Comparison of ENCODE assay signal across 21 cellular contexts in the genomic region with DNA sequence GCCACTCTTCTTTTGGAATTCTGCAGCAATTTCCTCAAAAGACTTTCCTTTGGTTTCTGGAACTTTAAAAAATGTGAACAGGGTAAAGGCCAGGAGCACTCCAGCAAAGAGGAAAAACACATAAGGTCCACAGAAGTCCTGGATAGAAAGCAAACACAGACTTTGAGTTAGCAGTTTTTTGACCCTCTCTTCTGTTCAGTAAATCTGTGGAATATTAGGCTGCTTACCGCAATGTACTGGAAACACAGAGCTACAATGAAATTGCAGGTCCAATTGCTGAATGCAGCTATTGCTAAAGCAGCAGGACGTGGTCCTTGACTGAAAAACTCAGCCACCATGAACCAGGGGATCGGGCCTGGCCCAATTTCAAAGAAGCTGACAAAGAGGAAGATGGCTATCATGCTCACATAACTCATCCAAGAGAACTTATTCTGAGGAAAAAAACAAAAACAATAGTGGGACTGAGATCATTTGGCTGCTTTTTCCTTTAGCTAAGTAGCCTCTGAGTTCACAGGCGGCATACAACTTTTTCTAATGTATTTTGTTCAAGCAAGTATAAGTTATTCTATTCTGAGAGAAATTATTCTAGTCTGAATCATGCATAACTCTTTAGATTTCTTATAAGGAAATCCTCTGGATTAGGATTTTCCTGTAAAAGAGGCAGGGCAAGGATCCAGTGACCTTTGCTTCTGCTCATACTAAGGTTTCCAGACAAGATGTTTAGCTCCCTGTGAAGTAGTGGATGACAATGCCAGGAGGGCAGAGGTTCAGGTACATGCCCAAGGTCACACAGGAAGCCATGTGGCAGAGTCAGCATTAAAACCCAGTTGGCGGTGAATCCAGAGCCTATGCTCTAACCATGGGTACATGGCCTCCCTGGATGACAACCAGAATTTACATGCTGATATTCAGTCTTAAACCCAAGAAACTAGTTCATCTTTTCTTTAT. TPM values are rescaled to one million over a fixed set of nuclear protein-coding genes. Genes with fewer than 3 reads are reported as not detected.
A peak's percentile ranks its signal among the peaks of the same experiment; 100 is the strongest.
DNase-seq lines count a peak whose midpoint lies in the region; ATAC-seq and TF ChIP-seq lines count a peak whose summit lies in the region.
"Had no signal": no experiment of that assay in that cellular context is flagged by ENCODE, and none has a peak within 500 bp of the region (broad histone marks: within the 10 kb centered on the region; RNA-seq: fewer than 3 reads in every experiment).

No MANE protein-coding gene starts in this region.

- peak overlapping the region; percentile 50 for H3K4me2 ChIP-seq in osteoblast (ENCODE audit: insufficient read depth, low read length)

- H3K4me3 ChIP-seq in osteoblast (ENCODE audit: insufficient read depth, low read length) (no peak overlapping the region), A673 (ENCODE audit: low read depth, low read length, poor library complexity, severe bottlenecking) (no peak overlapping the region)
- H3K4me3 ChIP-seq: coronary artery, gastrocnemius medialis, HAP-1, left ventricle myocardium inferior had no signal

- H3K27ac ChIP-seq in osteoblast (ENCODE audit: low read depth, low read length) (peak overlapping the region; percentile 41), A673 (ENCODE audit: low read depth, low read length, poor library complexity, severe bottlenecking) (no peak overlapping the region)
- H3K27ac ChIP-seq: coronary artery, gastrocnemius medialis, left ventricle myocardium inferior had no signal

- H3K79me2 ChIP-seq in osteoblast (ENCODE audit: insufficient read depth, low read length), result no peaks in the 10 kb centered on the region

- TF ChIP-seq CTCF in osteoblast (IDR thresholded peaks at IDR 0.05; ENCODE audit: extremely low read depth, low read depth, low read length), result no peak
- TF ChIP-seq CTCF in A673 (conservative IDR thresholded peaks at IDR 0.05; ENCODE audit: low read depth, low read length), result no peak

- no peaks in the 10 kb centered on the region for H3K36me3 ChIP-seq in osteoblast (ENCODE audit: insufficient read depth, low read length)
- H3K36me3 ChIP-seq in A673 (ENCODE audit: insufficient read depth, low read length, poor library complexity, severe bottlenecking), result no peaks in the 10 kb centered on the region
- H3K36me3 ChIP-seq: gastrocnemius medialis, HAP-1, left ventricle myocardium inferior had no signal

- intact Hi-C loops in A673 (cut with micrococcal nuclease; ENCODE audit: unreplicated experiment), result no loop called here

- no peaks in the 10 kb centered on the region for H4K20me1 ChIP-seq in osteoblast (ENCODE audit: insufficient read depth, low read length)

- CTCF ChIA-PET in A673 (lab: Charles Lee), result interaction anchor here (1.6 kb wide), 1 partner anchor 20 kb away, joined by 3 read pairs; no protein-coding TSS in a partner anchor

- no peaks in the 10 kb centered on the region for H3K27me3 ChIP-seq in osteoblast (ENCODE audit: insufficient read depth, low read length)
- no peaks in the 10 kb centered on the region for H3K27me3 ChIP-seq in A673 (replicated peaks; ENCODE audit: insufficient read depth, low read depth, low read length, poor library complexity)
- H3K27me3 ChIP-seq: gastrocnemius medialis had no signal

- POLR2A ChIA-PET in A673 (lab: Charles Lee; ENCODE audit: low non-redundant PET), result no interaction called here

- H3K9me3 ChIP-seq in osteoblast (ENCODE audit: low read depth, low read length), result no peaks in the 10 kb centered on the region
- H3K9me3 ChIP-seq in A673 (ENCODE audit: low read depth, low read length, poor library complexity, severe bottlenecking), result no peaks in the 10 kb centered on the region
- H3K9me3 ChIP-seq: gastrocnemius medialis, HAP-1, left ventricle myocardium inferior had no signal

- no peak for ATAC-seq in HG02642 (IDR thresholded peaks at IDR 0.05; ENCODE audit: poor library complexity, unreplicated experiment)
- ATAC-seq: activated naive CD4-positive, alpha-beta T cell treated with anti-CD3 and anti-CD28 coated beads, Interleukin-2, amount 50 U/mL, for 72 hours; gastrocnemius medialis had no signal

- no TSS peak for BruUV-seq in A673 (replicated peaks; lab: Mats Ljungman, UMichigan)

- H3K4me1 ChIP-seq in osteoblast (ENCODE audit: insufficient read depth, low read length) (peaks cover 39% of the 10 kb centered on the region), A673 (ENCODE audit: insufficient read depth, low read length, poor library complexity, severe bottlenecking) (peaks cover 11% of the 10 kb centered on the region)
- H3K4me1 ChIP-seq: gastrocnemius medialis, HAP-1, left ventricle myocardium inferior had no signal

- peak; percentile 49 for DNase-seq in EL
- DNase-seq in astrocyte of the hippocampus (ENCODE audit: low read depth, low spot score), result peak; percentile 45
- DNase-seq in globus pallidus (ENCODE audit: low spot score), result peak; percentile 24
- DNase-seq in osteoblast (ENCODE audit: insufficient read length, low spot score, missing footprints), result no peak
- DNase-seq in NCI-H2171 treated with DMSO at 0.1 percent for 48 hours (lab: John Stamatoyannopoulos, UW), result no peak
- no peak for DNase-seq in A673 (ENCODE audit: low spot score)
- DNase-seq in NCI-H526 treated with DMSO at 0.1 percent for 48 hours (lab: John Stamatoyannopoulos, UW), result no peak
- DNase-seq: AML-193; gastrocnemius medialis; left ventricle myocardium inferior; NCI-H146; NCI-H748 treated with DMSO at 0.1 percent for 48 hours; Right ventricle myocardium superior; stimulated activated CD4-positive, alpha-beta T cell treated with anti-CD3 and anti-CD28 coated beads, Interleukin-4, amount 100 ng/mL, for 1 hour; stimulated activated naive CD4-positive, alpha-beta T cell treated with Interleukin-2 at 50 U/mL for 16 hours had no signal

- peak overlapping the region; percentile 83 for H2AFZ ChIP-seq in osteoblast (ENCODE audit: low read length)

RNA-seq across cellular contexts. Expression of a gene that starts 28.3 kb away (rescaled TPM):
- total RNA-seq in osteoblast (not detected in 2 replicates), A673 (2021) (not detected in 2 replicates)
- total RNA-seq: activated CD8-positive, alpha-beta memory T cell treated with anti-CD3 and anti-CD28 coated beads for 36 hours; activated naive CD4-positive, alpha-beta T cell treated with anti-CD3 and anti-CD28 coated beads, Interleukin-2, amount 50 U/mL, for 72 hours; left ventricle myocardium inferior; posterior vena cava; Right ventricle myocardium superior had no signal

Comparison
In these comparisons a context has a peak if more than half of its experiments do, and no peak if none do; other contexts are left out.
1. DNase-seq: peak in EL (single experiment), astrocyte of the hippocampus (single experiment) and globus pallidus (single experiment); none in osteoblast (single experiment), NCI-H2171 treated with DMSO at 0.1 percent for 48 hours (single experiment), A673 (single experiment) and NCI-H526 treated with DMSO at 0.1 percent for 48 hours (single experiment).